ENCODE assay signal across 8 cellular contexts in the genomic region with DNA sequence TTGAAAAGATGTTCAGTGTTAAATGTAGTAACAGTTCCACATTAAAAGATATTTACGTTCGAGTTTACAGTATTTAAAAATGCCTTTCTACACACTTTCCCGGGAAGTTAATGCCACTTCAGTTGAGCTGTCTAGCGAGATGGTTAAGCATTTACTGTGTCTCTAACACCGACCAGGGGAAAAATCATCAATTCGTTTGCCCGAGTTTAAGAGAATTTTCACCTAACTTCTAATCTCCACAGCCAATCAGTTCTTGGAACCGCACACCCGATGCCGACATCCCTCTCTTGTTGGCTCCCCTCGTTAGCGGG. TPM values are rescaled to one million over a fixed set of nuclear protein-coding genes. Genes with fewer than 3 reads are reported as not detected.
A peak's percentile ranks its signal among the peaks of the same experiment; 100 is the strongest.
DNase-seq lines count a peak whose midpoint lies in the region; ATAC-seq and TF ChIP-seq lines count a peak whose summit lies in the region.

No MANE protein-coding gene starts in this region.

- peaks cover 24% of the 10 kb centered on the region for H3K36me3 ChIP-seq in SK-N-MC (ENCODE audit: insufficient read depth, low read length)
- H3K36me3 ChIP-seq in gastrocnemius medialis, result no peaks in the 10 kb centered on the region

- TF ChIP-seq POLR2A in gastrocnemius medialis (IDR thresholded peaks at IDR 0.05), result no peak

- H3K9ac ChIP-seq in SK-N-MC (ENCODE audit: insufficient read length), result peak overlapping the region; percentile 97

- no peaks in the 10 kb centered on the region for H3K27me3 ChIP-seq in gastrocnemius medialis

- in situ Hi-C loops in gastrocnemius medialis (cut with MboI; ENCODE audit: low sequenced_read_pairs in 4 of 4), result loop anchor here in 3 of 4 donors (25.0 kb wide), 3 partner anchors 733 to 908 kb away; partner anchors contain the start of genes BPHL (in 1 of the 3) and PSMG4 (in 1 of the 3)

- DNase-seq in SK-N-MC (ENCODE audit: low read depth, low spot score) (no peak), fibroblast of mammary gland (ENCODE audit: low read depth) (no peak), gastrocnemius medialis (no peak), middle frontal gyrus (ENCODE audit: extremely low spot score, low spot score) (no peak), NCI-H226 (no peak)
- no peak for DNase-seq in activated CD8-positive, alpha-beta memory T cell treated with anti-CD3 and anti-CD28 coated beads, Interleukin-2, amount 50 U/mL, for 4 hours

- TF ChIP-seq CTCF in fibroblast of mammary gland (conservative IDR thresholded peaks at IDR 0.05; ENCODE audit: control insufficient read depth, insufficient read depth, low read depth, low read length) (no peak), gastrocnemius medialis (IDR thresholded peaks at IDR 0.05 in 4 of 5, conservative IDR thresholded peaks at IDR 0.05 in 1 of 5) (no peak)

- peaks cover 58 to 71% of the 10 kb centered on the region in 2 donors for H3K4me1 ChIP-seq in gastrocnemius medialis

- H3K27ac ChIP-seq in SK-N-MC, result peak overlapping the region; percentile 84
- H3K27ac ChIP-seq in gastrocnemius medialis, result peak overlapping the region; percentile 94 to 99 (median 98)

- intact Hi-C loops in gastrocnemius medialis (cut with DNase I; ENCODE audit: low total_unique reads), result loop anchor here (1.0 to 5.0 kb wide), 3 partner anchors 92 to 278 kb away; no protein-coding TSS in a partner anchor

- H3K4me3 ChIP-seq in SK-N-MC, result peak overlapping the region; percentile 95
- H3K4me3 ChIP-seq in fibroblast of mammary gland (ENCODE audit: control insufficient read depth, low read depth, low read length), result peak overlapping the region; percentile 94
- H3K4me3 ChIP-seq in gastrocnemius medialis, result peak overlapping the region; percentile 82 to 94 (median 84)

- ATAC-seq in GM19035 (IDR thresholded peaks at IDR 0.05; ENCODE audit: unreplicated experiment) (peak; percentile 1), gastrocnemius medialis (no peak), HG03442 (IDR thresholded peaks at IDR 0.05; ENCODE audit: unreplicated experiment) (no peak)

- no peaks in the 10 kb centered on the region for H3K9me3 ChIP-seq in SK-N-MC (ENCODE audit: low read depth, low read length)
- H3K9me3 ChIP-seq in gastrocnemius medialis, result no peaks in the 10 kb centered on the region

RNA-seq across cellular contexts. Expression of gene FAM217A, which starts 58.2 kb away (rescaled TPM):
- total RNA-seq in gastrocnemius medialis, result not detected
